ENCODE assay signal across 18 cellular contexts in genomic region chr5:62346727-62347126, GRCh38. TPM values are rescaled to one million over a fixed set of nuclear protein-coding genes. Genes with fewer than 3 reads are reported as not detected.
DNase-seq lines count a peak whose midpoint lies in the region; ATAC-seq lines count a peak whose summit lies in the region.
"Had no signal": no experiment of that assay in that cellular context is flagged by ENCODE, and none has a peak within 500 bp of the region (broad histone marks: within the 10 kb centered on the region; RNA-seq: fewer than 3 reads in every experiment).

No MANE protein-coding gene starts in this region.

- peaks cover 45% of the 10 kb centered on the region for H3K36me3 Mint-ChIP-seq in activated CD8-positive, alpha-beta memory T cell treated with anti-CD3 and anti-CD28 coated beads, Interleukin-2, amount 10 ng/mL, durations not matched to agents 7 days and 5 days
- H3K36me3 Mint-ChIP-seq in CD8-positive, alpha-beta memory T cell: peaks cover 0 to 43% (median 4%) of the 10 kb centered on the region in 3 donors
- peaks cover 39% of the 10 kb centered on the region for H3K36me3 Mint-ChIP-seq in activated naive CD8-positive, alpha-beta T cell treated with anti-CD3 and anti-CD28 coated beads, Interleukin-2, amount 50 U/mL, for 24 hours (ENCODE audit: low read depth)
- peaks cover 100% of the 10 kb centered on the region for H3K36me3 Mint-ChIP-seq in stimulated activated effector memory CD8-positive, alpha-beta T cell treated with anti-CD3 and anti-CD28 coated beads, Interleukin-12 subunit alpha, Interleukin-12 subunit beta, amount 100 ng/mL, for 72 hours

- H3K27ac ChIP-seq in CD8-positive, alpha-beta memory T cell (ENCODE audit: low read depth, low read length): no peak overlapping the region
- H3K27ac ChIP-seq: BLaER1 had no signal

- CTCF ChIA-PET in activated CD8-positive, alpha-beta memory T cell treated with anti-CD3 and anti-CD28 coated beads, Interleukin-2, amount 10 ng/mL, durations not matched to agents 7 days and 5 days (lab: Charles Lee): interaction anchor here (4.3 kb wide), 1 partner anchor 122 kb away, joined by 17 read pairs; no protein-coding TSS in a partner anchor
- CTCF ChIA-PET in CD8-positive, alpha-beta memory T cell (lab: Charles Lee): no interaction called here

- peaks cover 24% of the 10 kb centered on the region for H3K4me1 ChIP-seq in CD8-positive, alpha-beta memory T cell (ENCODE audit: insufficient read depth, low read length)

- H3K9me3 ChIP-seq in CD8-positive, alpha-beta memory T cell (ENCODE audit: low read length): no peaks in the 10 kb centered on the region
- H3K9me3 ChIP-seq: BLaER1 had no signal

- peaks cover 10% of the 10 kb centered on the region for H3K36me3 ChIP-seq in CD8-positive, alpha-beta memory T cell (ENCODE audit: insufficient read depth, low read length)

- POLR2A ChIA-PET in CD8-positive, alpha-beta memory T cell (lab: Charles Lee): interaction anchor here (1.2 kb wide), 1 partner anchor 41 kb away, joined by 5 read pairs; the partner anchor contains the start of gene KIF2A

- no peak for ATAC-seq in activated CD8-positive, alpha-beta memory T cell treated with anti-CD3 and anti-CD28 coated beads, Interleukin-2, amount 10 ng/mL, durations not matched to agents 7 days and 5 days
- ATAC-seq in activated naive CD8-positive, alpha-beta T cell treated with anti-CD3 and anti-CD28 coated beads, Interleukin-2, amount 50 U/mL, for 24 hours: no peak
- no peak for ATAC-seq in stimulated activated effector memory CD8-positive, alpha-beta T cell treated with anti-CD3 and anti-CD28 coated beads, Interleukin-12 subunit alpha, Interleukin-12 subunit beta, amount 100 ng/mL, for 72 hours
- ATAC-seq in HG02852 (IDR thresholded peaks at IDR 0.05; ENCODE audit: unreplicated experiment): no peak
- ATAC-seq: Right ventricle myocardium inferior had no signal

- no peaks in the 10 kb centered on the region for H3K27me3 Mint-ChIP-seq in activated CD8-positive, alpha-beta memory T cell treated with anti-CD3 and anti-CD28 coated beads, Interleukin-2, amount 10 ng/mL, durations not matched to agents 7 days and 5 days
- no peaks in the 10 kb centered on the region for H3K27me3 Mint-ChIP-seq in CD8-positive, alpha-beta memory T cell
- no peaks in the 10 kb centered on the region for H3K27me3 Mint-ChIP-seq in activated naive CD8-positive, alpha-beta T cell treated with anti-CD3 and anti-CD28 coated beads, Interleukin-2, amount 50 U/mL, for 24 hours

- peak overlapping the region; percentile 0 for H3K27ac Mint-ChIP-seq in activated CD8-positive, alpha-beta memory T cell treated with anti-CD3 and anti-CD28 coated beads, Interleukin-2, amount 10 ng/mL, durations not matched to agents 7 days and 5 days
- H3K27ac Mint-ChIP-seq in CD8-positive, alpha-beta memory T cell: peak overlapping the region in 6 of 8 donors; percentile 0 to 80 (median 17)
- peak overlapping the region; percentile 13 for H3K27ac Mint-ChIP-seq in activated naive CD8-positive, alpha-beta T cell treated with anti-CD3 and anti-CD28 coated beads, Interleukin-2, amount 50 U/mL, for 24 hours
- peak overlapping the region; percentile 1 for H3K27ac Mint-ChIP-seq in stimulated activated effector memory CD8-positive, alpha-beta T cell treated with anti-CD3 and anti-CD28 coated beads, Interleukin-12 subunit alpha, Interleukin-12 subunit beta, amount 100 ng/mL, for 72 hours

- no peak overlapping the region for H3K4me3 Mint-ChIP-seq in activated CD8-positive, alpha-beta memory T cell treated with anti-CD3 and anti-CD28 coated beads, Interleukin-2, amount 10 ng/mL, durations not matched to agents 7 days and 5 days
- H3K4me3 Mint-ChIP-seq in CD8-positive, alpha-beta memory T cell: peak overlapping the region in 1 of 7 donors; percentile 0
- H3K4me3 Mint-ChIP-seq in activated naive CD8-positive, alpha-beta T cell treated with anti-CD3 and anti-CD28 coated beads, Interleukin-2, amount 50 U/mL, for 24 hours: no peak overlapping the region
- H3K4me3 Mint-ChIP-seq in stimulated activated effector memory CD8-positive, alpha-beta T cell treated with anti-CD3 and anti-CD28 coated beads, Interleukin-12 subunit alpha, Interleukin-12 subunit beta, amount 100 ng/mL, for 72 hours: no peak overlapping the region

- H3K27me3 ChIP-seq in CD8-positive, alpha-beta memory T cell (ENCODE audit: insufficient read depth, low read length, poor library complexity, severe bottlenecking): no peaks in the 10 kb centered on the region
- H3K27me3 ChIP-seq: BLaER1 had no signal

- H3K9me3 Mint-ChIP-seq in activated CD8-positive, alpha-beta memory T cell treated with anti-CD3 and anti-CD28 coated beads, Interleukin-2, amount 10 ng/mL, durations not matched to agents 7 days and 5 days (ENCODE audit: low read depth): no peaks in the 10 kb centered on the region
- no peaks in the 10 kb centered on the region for H3K9me3 Mint-ChIP-seq in CD8-positive, alpha-beta memory T cell
- H3K9me3 Mint-ChIP-seq in activated naive CD8-positive, alpha-beta T cell treated with anti-CD3 and anti-CD28 coated beads, Interleukin-2, amount 50 U/mL, for 24 hours: no peaks in the 10 kb centered on the region
- H3K9me3 Mint-ChIP-seq in stimulated activated effector memory CD8-positive, alpha-beta T cell treated with anti-CD3 and anti-CD28 coated beads, Interleukin-12 subunit alpha, Interleukin-12 subunit beta, amount 100 ng/mL, for 72 hours: no peaks in the 10 kb centered on the region

- H3K4me1 Mint-ChIP-seq in activated CD8-positive, alpha-beta memory T cell treated with anti-CD3 and anti-CD28 coated beads, Interleukin-2, amount 10 ng/mL, durations not matched to agents 7 days and 5 days: peaks cover 48% of the 10 kb centered on the region
- H3K4me1 Mint-ChIP-seq in CD8-positive, alpha-beta memory T cell: peaks cover 39 to 69% (median 60%) of the 10 kb centered on the region in 3 donors
- H3K4me1 Mint-ChIP-seq in activated naive CD8-positive, alpha-beta T cell treated with anti-CD3 and anti-CD28 coated beads, Interleukin-2, amount 50 U/mL, for 24 hours: peaks cover 34% of the 10 kb centered on the region
- peaks cover 41% of the 10 kb centered on the region for H3K4me1 Mint-ChIP-seq in stimulated activated effector memory CD8-positive, alpha-beta T cell treated with anti-CD3 and anti-CD28 coated beads, Interleukin-12 subunit alpha, Interleukin-12 subunit beta, amount 100 ng/mL, for 72 hours

- no peak overlapping the region for H3K4me3 ChIP-seq in CD8-positive, alpha-beta memory T cell (ENCODE audit: low read length)
- H3K4me3 ChIP-seq: BLaER1 had no signal

- no peak for DNase-seq in activated CD8-positive, alpha-beta memory T cell treated with anti-CD3 and anti-CD28 coated beads, Interleukin-2, amount 10 ng/mL, durations not matched to agents 7 days and 5 days
- no peak for DNase-seq in activated CD8-positive, alpha-beta memory T cell treated with anti-CD3 and anti-CD28 coated beads, Interleukin-2, amount 50 U/mL, for 4 hours
- DNase-seq in CD8-positive, alpha-beta memory T cell: no peak
- DNase-seq in activated naive CD8-positive, alpha-beta T cell treated with anti-CD3 and anti-CD28 coated beads, Interleukin-2, amount 50 U/mL, for 24 hours: no peak
- no peak for DNase-seq in stimulated activated effector memory CD8-positive, alpha-beta T cell treated with anti-CD3 and anti-CD28 coated beads, Interleukin-12 subunit alpha, Interleukin-12 subunit beta, amount 100 ng/mL, for 72 hours (ENCODE audit: low spot score in 2 of 2)
- no peak for DNase-seq in germinal center (ENCODE audit: low spot score)
- DNase-seq: COR-L47, DMS 273 treated with DMSO at 0.1 percent for 48 hours, DND-41, H7, NCI-H1417, NCI-H187, NCI-H2107, NCI-H510A, NCI-H748 treated with DMSO at 0.1 percent for 48 hours had no signal

RNA-seq across cellular contexts. Expression of gene KIF2A, which starts 40.7 kb away (rescaled TPM):
- total RNA-seq in activated CD8-positive, alpha-beta memory T cell treated with anti-CD3 and anti-CD28 coated beads, Interleukin-2, amount 10 ng/mL, durations not matched to agents 7 days and 5 days: 100 to 1,000 TPM; 194 to 225 TPM
- total RNA-seq in CD8-positive, alpha-beta memory T cell: 100 to 1,000 TPM; 252 to 253 TPM
- polyA plus RNA-seq in CD8-positive, alpha-beta memory T cell: 185 TPM

RNA-seq across cellular contexts. Expression of gene DIMT1, which starts 57.0 kb away (rescaled TPM):
- total RNA-seq in activated CD8-positive, alpha-beta memory T cell treated with anti-CD3 and anti-CD28 coated beads, Interleukin-2, amount 10 ng/mL, durations not matched to agents 7 days and 5 days: 10 to 100 TPM; 31.7 to 36.0 TPM
- total RNA-seq in CD8-positive, alpha-beta memory T cell: 10 to 100 TPM; 54.4 to 58.9 TPM
- 38.4 TPM for polyA plus RNA-seq in CD8-positive, alpha-beta memory T cell
